ENCODE assay signal across 1 cellular context in genomic region chr7:5428470-5429252, GRCh38.
TF ChIP-seq lines count a peak whose summit lies in the region.

No MANE protein-coding gene starts in this region.

TF ChIP-seq in HEK293, 187 proteins besides CTCF, POLR2A, EP300 and RAD21 (continued from another document and continues in another):
- TF ChIP-seq ATF2 (tag by site-specific recombination; IDR thresholded peaks at IDR 0.05; ENCODE audit: low read depth) (no peak), ZSCAN23 (tag by site-specific recombination; IDR thresholded peaks at IDR 0.05) (no peak), PRDM10 (tag by site-specific recombination; IDR thresholded peaks at IDR 0.05) (peak; percentile 90), GLIS1 (tag by site-specific recombination; IDR thresholded peaks at IDR 0.05) (peak; percentile 33), PRDM4 (tag by site-specific recombination; IDR thresholded peaks at IDR 0.05) (0 out of 2 replicates have a peak, but pooled peaks have one; percentile 7), ZBTB44 (tag by site-specific recombination; IDR thresholded peaks at IDR 0.05) (no peak), ZNF561 (tag by site-specific recombination; IDR thresholded peaks at IDR 0.05; ENCODE audit: borderline replicate concordance) (0 out of 2 replicates have a peak, but pooled peaks have one; percentile 25), ZNF292 (tag by site-specific recombination; IDR thresholded peaks at IDR 0.05; ENCODE audit: borderline replicate concordance, low read depth) (no peak), ZBTB7A (tag by site-specific recombination; IDR thresholded peaks at IDR 0.05; ENCODE audit: low read depth) (no peak), ZNF658 (tag by site-specific recombination; IDR thresholded peaks at IDR 0.05) (no peak), ZNF785 (tag by site-specific recombination; IDR thresholded peaks at IDR 0.05) (no peak), ZNF600 (tag by site-specific recombination; IDR thresholded peaks at IDR 0.05) (no peak; the same call in 1 of the 2 replicates), ZNF37A (tag by site-specific recombination; IDR thresholded peaks at IDR 0.05) (no peak), ZNF544 (tag by site-specific recombination; IDR thresholded peaks at IDR 0.05) (no peak), ZBTB26 (tag by site-specific recombination; optimal IDR thresholded peaks at IDR 0.05) (no peak), ZNF362 (tag by site-specific recombination; IDR thresholded peaks at IDR 0.05) (peak; percentile 91), PBX3 (CRISPR knock-in tag; IDR thresholded peaks at IDR 0.05) (no peak), ZNF341 (tag by site-specific recombination; IDR thresholded peaks at IDR 0.05; ENCODE audit: low read depth) (peak; percentile 54), ZSCAN16 (tag by site-specific recombination; IDR thresholded peaks at IDR 0.05) (no peak), TRIM28 (IDR thresholded peaks at IDR 0.05; ENCODE audit: borderline replicate concordance, low read length) (0 out of 2 replicates have a peak, but pooled peaks have one; percentile 6), ZNF311 (tag by site-specific recombination; IDR thresholded peaks at IDR 0.05; ENCODE audit: borderline replicate concordance) (no peak), ZNF138 (tag by site-specific recombination; IDR thresholded peaks at IDR 0.05; ENCODE audit: borderline replicate concordance) (no peak), ZNF792 (tag by site-specific recombination; IDR thresholded peaks at IDR 0.05) (no peak), ZBTB8A (tag by site-specific recombination; IDR thresholded peaks at IDR 0.05) (peak; percentile 50; the same call in 1 of the 2 replicates), SP7 (tag by site-specific recombination; IDR thresholded peaks at IDR 0.05) (no peak), GLIS2 (tag by site-specific recombination; IDR thresholded peaks at IDR 0.05) (no peak), ZNF223 (tag by site-specific recombination; IDR thresholded peaks at IDR 0.05) (no peak), ZNF248 (tag by site-specific recombination; IDR thresholded peaks at IDR 0.05) (no peak), BCL11A (tag by site-specific recombination; IDR thresholded peaks at IDR 0.05; ENCODE audit: low read depth) (peak; percentile 27; the same call in 1 of the 2 replicates), HIC1 (tag by site-specific recombination; IDR thresholded peaks at IDR 0.05) (0 out of 2 replicates have a peak, but pooled peaks have one; percentile 15), IKZF3 (tag by site-specific recombination; IDR thresholded peaks at IDR 0.05) (peak; percentile 83; the same call in 1 of the 2 replicates), ZNF404 (tag by site-specific recombination; IDR thresholded peaks at IDR 0.05) (no peak), REPIN1 (tag by site-specific recombination; IDR thresholded peaks at IDR 0.05; ENCODE audit: low read depth) (no peak), YY2 (tag by site-specific recombination; IDR thresholded peaks at IDR 0.05) (no peak), SCRT1 (tag by site-specific recombination; IDR thresholded peaks at IDR 0.05; ENCODE audit: borderline replicate concordance) (no peak), ZNF169 (tag by site-specific recombination; IDR thresholded peaks at IDR 0.05) (no peak), MYNN (tag by site-specific recombination; IDR thresholded peaks at IDR 0.05; ENCODE audit: borderline replicate concordance) (no peak), ZNF391 (tag by site-specific recombination; IDR thresholded peaks at IDR 0.05; ENCODE audit: borderline replicate concordance, low read depth) (no peak), ZNF26 (tag by site-specific recombination; IDR thresholded peaks at IDR 0.05) (no peak), ZNF16 (tag by site-specific recombination; IDR thresholded peaks at IDR 0.05; ENCODE audit: low read depth) (no peak), SP3 (tag by site-specific recombination; IDR thresholded peaks at IDR 0.05) (no peak), ZNF692 (tag by site-specific recombination; IDR thresholded peaks at IDR 0.05) (peak; percentile 24; the same call in 1 of the 2 replicates), ZNF133 (tag by site-specific recombination; IDR thresholded peaks at IDR 0.05) (no peak), BCL11B (tag by site-specific recombination; IDR thresholded peaks at IDR 0.05; ENCODE audit: low read depth) (0 out of 2 replicates have a peak, but pooled peaks have one; percentile 24), KLF8 (tag by site-specific recombination; IDR thresholded peaks at IDR 0.05) (0 out of 2 replicates have a peak, but pooled peaks have one; percentile 28), ZBTB48 (tag by site-specific recombination; IDR thresholded peaks at IDR 0.05) (no peak), ZNF776 (tag by site-specific recombination; IDR thresholded peaks at IDR 0.05; ENCODE audit: borderline replicate concordance) (no peak)
